In genomic region chr2:98561018-98561417, GRCh38 we compare ENCODE assay signal across 22 cellular contexts. TPM values are rescaled to one million over a fixed set of nuclear protein-coding genes. Genes with fewer than 3 reads are reported as not detected.
A peak's percentile ranks its signal among the peaks of the same experiment; 100 is the strongest.
DNase-seq lines count a peak whose midpoint lies in the region; ATAC-seq and TF ChIP-seq lines count a peak whose summit lies in the region.
"Had no signal": no experiment of that assay in that cellular context is flagged by ENCODE, and none has a peak within 500 bp of the region (broad histone marks: within the 10 kb centered on the region; RNA-seq: fewer than 3 reads in every experiment).

No MANE protein-coding gene starts in this region.

- no peaks in the 10 kb centered on the region for H3K27me3 Mint-ChIP-seq in natural killer cell (ENCODE audit: low read depth in 2 of 2)
- H3K27me3 Mint-ChIP-seq: effector memory CD8-positive, alpha-beta T cell had no signal

- H3K36me3 ChIP-seq in heart left ventricle (peaks cover 0 to 87% (median 45%) of the 10 kb centered on the region in 9 donors), ascending aorta (peaks cover 27 to 39% of the 10 kb centered on the region in 2 donors), transverse colon (no peaks in the 10 kb centered on the region)
- H3K36me3 ChIP-seq: uterus had no signal

- 86 to 92% (median 90%) methylated on average over 9 of the region's 9 CpGs for WGBS in heart left ventricle, 4 donors
- 95% methylated on average over 8 to 9 of the region's 9 CpGs for WGBS in transverse colon (ENCODE audit: low coverage in 1 of 2), 2 donors

- no peaks in the 10 kb centered on the region for H3K27me3 ChIP-seq in heart left ventricle
- H3K27me3 ChIP-seq in ascending aorta = no peaks in the 10 kb centered on the region
- no peaks in the 10 kb centered on the region for H3K27me3 ChIP-seq in transverse colon
- H3K27me3 ChIP-seq: uterus had no signal

- H3K4me3 Mint-ChIP-seq in natural killer cell = no peak overlapping the region
- H3K4me3 Mint-ChIP-seq: effector memory CD8-positive, alpha-beta T cell had no signal

- TF ChIP-seq CTCF in heart left ventricle (IDR thresholded peaks at IDR 0.05) = no peak
- TF ChIP-seq CTCF in ascending aorta (IDR thresholded peaks at IDR 0.05) = no peak
- TF ChIP-seq CTCF in natural killer cell (IDR thresholded peaks at IDR 0.05) = no peak
- no peak for TF ChIP-seq CTCF in transverse colon (IDR thresholded peaks at IDR 0.05)

- H3K27ac ChIP-seq in heart left ventricle (peak overlapping the region in 11 of 12 donors; percentile 22 to 85 (median 74)), ascending aorta (peak overlapping the region; percentile 89 to 90), transverse colon (peak overlapping the region; percentile 36 to 72 (median 59))
- H3K27ac ChIP-seq: VCaP had no signal

- ATAC-seq in heart left ventricle = no peak
- ATAC-seq in left ventricle myocardium superior = no peak
- no peak for ATAC-seq in natural killer cell
- no peak for ATAC-seq in HG02884 (IDR thresholded peaks at IDR 0.05; ENCODE audit: unreplicated experiment)
- ATAC-seq in GM18520 (IDR thresholded peaks at IDR 0.05; ENCODE audit: unreplicated experiment) = no peak
- ATAC-seq: effector memory CD8-positive, alpha-beta T cell; sciatic nerve had no signal

- peaks cover 5% of the 10 kb centered on the region for H3K36me3 Mint-ChIP-seq in natural killer cell

- intact Hi-C loops in heart left ventricle (cut with DNase I) (loop anchor here in 2 of 10 donors (5.0 to 10.0 kb wide), 2 partner anchors 116 to 119 kb away; partner anchors contain the start of gene INPP4A (in 2 of the 2)), left ventricle myocardium superior (cut with micrococcal nuclease) (no loop called here), ascending aorta (cut with DNase I) (no loop called here), natural killer cell (cut with micrococcal nuclease) (no loop called here), transverse colon (cut with DNase I; ENCODE audit: low total_unique reads) (no loop called here)

- DNase-seq in heart left ventricle (no peak), left ventricle myocardium superior (no peak), ascending aorta (ENCODE audit: low spot score in 2 of 2) (no peak), natural killer cell (no peak), transverse colon (no peak), NCI-H2227 treated with DMSO at 0.1 percent for 48 hours (lab: John Stamatoyannopoulos, UW) (no peak)
- DNase-seq: activated CD4-positive, alpha-beta T cell treated with anti-CD3 and anti-CD28 coated beads for 48 hours; C1 segment of cervical spinal cord; effector memory CD8-positive, alpha-beta T cell; foreskin melanocyte; hippocampal formation; midbrain; NCI-H1105; NCI-H2029; NCI-H82; substantia nigra; uterus had no signal

- TF ChIP-seq POLR2A in heart left ventricle (IDR thresholded peaks at IDR 0.05) (no peak), transverse colon (IDR thresholded peaks at IDR 0.05) (no peak)

- in situ Hi-C loops in transverse colon (cut with MboI; ENCODE audit: low pct_ligation_motif_present in 1 of 4, low pct_unique_long_range_greater_than_20kb in 1 of 4, low sequenced_read_pairs in 3 of 4) = loop anchor here in 1 of 4 donors (25.0 kb wide), 1 partner anchor 149 kb away; no protein-coding TSS in a partner anchor

- H3K9me3 ChIP-seq in heart left ventricle = no peaks in the 10 kb centered on the region
- no peaks in the 10 kb centered on the region for H3K9me3 ChIP-seq in ascending aorta
- no peaks in the 10 kb centered on the region for H3K9me3 ChIP-seq in transverse colon
- H3K9me3 ChIP-seq: uterus had no signal

- H3K4me1 ChIP-seq in heart left ventricle = peaks cover 5 to 77% (median 47%) of the 10 kb centered on the region in 12 donors
- H3K4me1 ChIP-seq in ascending aorta = peaks cover 0 to 16% of the 10 kb centered on the region in 2 donors
- H3K4me1 ChIP-seq in transverse colon = peaks cover 0 to 42% (median 15%) of the 10 kb centered on the region in 4 donors
- H3K4me1 ChIP-seq: uterus had no signal

- H3K4me1 Mint-ChIP-seq in natural killer cell = peaks cover 31 to 38% of the 10 kb centered on the region in 2 donors

- no peak for TF ChIP-seq EP300 in transverse colon (IDR thresholded peaks at IDR 0.05; ENCODE audit: low read depth)

- H3K4me3 ChIP-seq in heart left ventricle = no peak overlapping the region
- no peak overlapping the region for H3K4me3 ChIP-seq in ascending aorta
- no peak overlapping the region for H3K4me3 ChIP-seq in transverse colon
- H3K4me3 ChIP-seq: uterus had no signal

- no peaks in the 10 kb centered on the region for H3K9me3 Mint-ChIP-seq in natural killer cell
- H3K9me3 Mint-ChIP-seq: activated T-helper 2 cell treated with anti-CD3 and anti-CD28 coated beads, Interferon-gamma antibody, Interleukin-2, Interleukin-4, amounts not matched to agents 10 μg/mL and 5 μg/mL and 100 μg/mL, durations not matched to agents 14 hours and 24 hours and 36 hours; effector memory CD8-positive, alpha-beta T cell had no signal

- peak overlapping the region; percentile 82 to 85 for H3K27ac Mint-ChIP-seq in natural killer cell
- H3K27ac Mint-ChIP-seq: activated T-helper 2 cell treated with anti-CD3 and anti-CD28 coated beads, Interferon-gamma antibody, Interleukin-2, Interleukin-4, amounts not matched to agents 10 μg/mL and 5 μg/mL and 100 μg/mL, durations not matched to agents 14 hours and 24 hours and 36 hours had no signal

RNA-seq across cellular contexts. Expression of gene COA5, which starts 47.3 kb away (rescaled TPM):
- 10 to 100 TPM; 19.6 to 33.5 (median 27.7) TPM for total RNA-seq in heart left ventricle
- polyA plus RNA-seq in heart left ventricle = 10 to 100 TPM; 23.2 to 39.5 TPM
- total RNA-seq in left ventricle myocardium superior = 28.2 TPM
- total RNA-seq in ascending aorta = 86.3 TPM
- 10 to 100 TPM; 27.4 to 39.6 (median 36.1) TPM for total RNA-seq in natural killer cell
- 10 to 100 TPM in 3 of 4 donors, 1 to 10 TPM in 1; 4.5 to 36.2 (median 23.2) TPM for total RNA-seq in transverse colon

RNA-seq across cellular contexts. Expression of gene UNC50, which starts 47.4 kb away (rescaled TPM):
- total RNA-seq in heart left ventricle = 10 to 100 TPM; 22.3 to 31.4 (median 25.6) TPM
- polyA plus RNA-seq in heart left ventricle = 10 to 100 TPM; 36.9 to 37.0 TPM
- total RNA-seq in left ventricle myocardium superior = 28.5 TPM
- total RNA-seq in ascending aorta = 34.4 TPM
- 10 to 100 TPM; 30.8 to 40.5 (median 32.1) TPM for total RNA-seq in natural killer cell
- 10 to 100 TPM; 23.9 to 46.8 (median 36.3) TPM for total RNA-seq in transverse colon
